Comparison of ENCODE assay signal across 7 cellular contexts in genomic region chr16:68079616-68080344, GRCh38. TPM values are rescaled to one million over a fixed set of nuclear protein-coding genes. Genes with fewer than 3 reads are reported as not detected.
A peak's percentile ranks its signal among the peaks of the same experiment; 100 is the strongest.
DNase-seq lines count a peak whose midpoint lies in the region; ATAC-seq and TF ChIP-seq lines count a peak whose summit lies in the region.

No MANE protein-coding gene starts in this region.

- peak; percentile 90 for DNase-seq in activated effector memory CD4-positive, alpha-beta T cell treated with anti-CD3 and anti-CD28 coated beads, Interleukin-2, amount 50 U/mL, for 16 hours
- DNase-seq in iris pigment epithelial cell (ENCODE audit: low read depth) = peak; percentile 45
- peak; percentile 35 to 47 (median 38) for DNase-seq in stimulated activated CD4-positive, alpha-beta T cell treated with anti-CD3 and anti-CD28 coated beads, TNF-alpha, amount 100 ng/mL, for 1 hour (ENCODE audit: low read depth in 3 of 3, low spot score in 1 of 3)
- no peak for DNase-seq in NCI-H748 treated with DMSO at 0.1 percent for 48 hours (lab: John Stamatoyannopoulos, UW)
- no peak for DNase-seq in NCI-H1048 (lab: John Stamatoyannopoulos, UW)

- no peak for ATAC-seq in GM18502 (IDR thresholded peaks at IDR 0.05; ENCODE audit: poor library complexity, unreplicated experiment)

TF ChIP-seq in PFSK-1, 5 proteins besides CTCF, POLR2A, EP300 and RAD21:
- TF ChIP-seq FOXP2 (optimal IDR thresholded peaks at IDR 0.05; ENCODE audit: borderline replicate concordance, extremely low read depth, extremely low read length, insufficient read depth) (peak; percentile 84), POLR2AphosphoS5 (IDR thresholded peaks at IDR 0.05; ENCODE audit: low read depth, low read length) (no peak), SIN3A (IDR thresholded peaks at IDR 0.05; ENCODE audit: borderline replicate concordance, insufficient read depth, low read length) (peak; percentile 40; the same call in 1 of the 2 replicates), TAF1 (IDR thresholded peaks at IDR 0.05; ENCODE audit: borderline replicate concordance, insufficient read depth, low read length) (no peak)
- TF ChIP-seq, protein P1, sequence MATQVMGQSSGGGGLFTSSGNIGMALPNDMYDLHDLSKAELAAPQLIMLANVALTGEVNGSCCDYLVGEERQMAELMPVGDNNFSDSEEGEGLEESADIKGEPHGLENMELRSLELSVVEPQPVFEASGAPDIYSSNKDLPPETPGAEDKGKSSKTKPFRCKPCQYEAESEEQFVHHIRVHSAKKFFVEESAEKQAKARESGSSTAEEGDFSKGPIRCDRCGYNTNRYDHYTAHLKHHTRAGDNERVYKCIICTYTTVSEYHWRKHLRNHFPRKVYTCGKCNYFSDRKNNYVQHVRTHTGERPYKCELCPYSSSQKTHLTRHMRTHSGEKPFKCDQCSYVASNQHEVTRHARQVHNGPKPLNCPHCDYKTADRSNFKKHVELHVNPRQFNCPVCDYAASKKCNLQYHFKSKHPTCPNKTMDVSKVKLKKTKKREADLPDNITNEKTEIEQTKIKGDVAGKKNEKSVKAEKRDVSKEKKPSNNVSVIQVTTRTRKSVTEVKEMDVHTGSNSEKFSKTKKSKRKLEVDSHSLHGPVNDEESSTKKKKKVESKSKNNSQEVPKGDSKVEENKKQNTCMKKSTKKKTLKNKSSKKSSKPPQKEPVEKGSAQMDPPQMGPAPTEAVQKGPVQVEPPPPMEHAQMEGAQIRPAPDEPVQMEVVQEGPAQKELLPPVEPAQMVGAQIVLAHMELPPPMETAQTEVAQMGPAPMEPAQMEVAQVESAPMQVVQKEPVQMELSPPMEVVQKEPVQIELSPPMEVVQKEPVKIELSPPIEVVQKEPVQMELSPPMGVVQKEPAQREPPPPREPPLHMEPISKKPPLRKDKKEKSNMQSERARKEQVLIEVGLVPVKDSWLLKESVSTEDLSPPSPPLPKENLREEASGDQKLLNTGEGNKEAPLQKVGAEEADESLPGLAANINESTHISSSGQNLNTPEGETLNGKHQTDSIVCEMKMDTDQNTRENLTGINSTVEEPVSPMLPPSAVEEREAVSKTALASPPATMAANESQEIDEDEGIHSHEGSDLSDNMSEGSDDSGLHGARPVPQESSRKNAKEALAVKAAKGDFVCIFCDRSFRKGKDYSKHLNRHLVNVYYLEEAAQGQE (IDR thresholded peaks at IDR 0.05; ENCODE audit: insufficient read depth in 1 of 2, low read depth in 2 of 2, low read length in 2 of 2) = 0 out of 4 replicates have a peak, but pooled peaks of 1 of the 2 experiments have one; percentile 33

RNA-seq across cellular contexts. Expression of gene NFATC3, which starts 5.4 kb away (rescaled TPM):
- 6.0 TPM for polyA plus RNA-seq in PFSK-1 (2012; ENCODE audit: insufficient read length, low read depth)

RNA-seq across cellular contexts. Expression of gene DUS2, which starts 56.7 kb away (rescaled TPM):
- 12.2 TPM for polyA plus RNA-seq in PFSK-1 (2012; ENCODE audit: insufficient read length, low read depth)

RNA-seq across cellular contexts. Expression of gene DDX28, which starts 56.7 kb away (rescaled TPM):
- 12.0 TPM for polyA plus RNA-seq in PFSK-1 (2012; ENCODE audit: insufficient read length, low read depth)

Comparison
In these comparisons a context has a peak if more than half of its experiments do, and no peak if none do; other contexts are left out.
1. DNase-seq: peak in activated effector memory CD4-positive, alpha-beta T cell treated with anti-CD3 and anti-CD28 coated beads, Interleukin-2, amount 50 U/mL, for 16 hours (single experiment), iris pigment epithelial cell (single experiment) and stimulated activated CD4-positive, alpha-beta T cell treated with anti-CD3 and anti-CD28 coated beads, TNF-alpha, amount 100 ng/mL, for 1 hour (3 of 3); none in NCI-H748 treated with DMSO at 0.1 percent for 48 hours (single experiment) and NCI-H1048 (single experiment).